Comparison of ENCODE assay signal across 8 cellular contexts in the genomic region with DNA sequence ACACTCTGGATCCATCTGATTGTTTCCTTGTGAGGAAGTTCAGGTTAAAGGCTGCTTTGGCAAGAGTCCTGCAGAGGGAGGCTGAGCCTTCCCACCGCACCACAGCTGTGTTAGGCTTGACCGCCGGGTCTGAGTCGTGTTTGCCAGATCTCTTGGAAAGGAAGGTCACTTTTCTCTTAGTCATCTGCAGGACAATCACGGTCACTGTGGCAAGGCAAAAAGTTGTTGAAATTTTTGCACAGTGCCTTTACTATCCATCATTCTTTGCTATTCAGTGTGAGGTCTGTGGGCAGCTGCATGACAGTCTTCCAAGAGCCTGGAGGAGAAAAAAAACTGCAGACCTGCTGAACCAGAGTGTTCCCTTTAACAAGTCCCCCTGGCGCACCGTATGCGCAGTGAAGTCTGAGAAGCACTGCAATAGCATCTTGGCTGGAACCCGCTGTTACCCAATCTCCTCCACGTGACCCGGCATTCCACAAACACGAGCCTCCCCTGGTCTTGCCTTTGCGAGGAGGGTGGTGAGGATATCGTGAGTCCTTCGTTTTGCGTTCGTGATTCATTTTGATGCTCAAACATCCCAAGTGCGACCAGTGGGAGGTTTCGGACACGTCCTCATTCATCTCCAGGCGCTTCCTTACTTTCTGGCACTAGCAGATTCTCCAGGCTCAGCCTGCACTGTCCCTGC.
DNase-seq lines count a peak whose midpoint lies in the region; ATAC-seq, FAIRE-seq and TF ChIP-seq lines count a peak whose summit lies in the region.

No MANE protein-coding gene starts in this region.

- no peak for ATAC-seq in stimulated activated effector memory CD8-positive, alpha-beta T cell treated with anti-CD3 and anti-CD28 coated beads, Interleukin-12 subunit alpha, Interleukin-12 subunit beta, amount 100 ng/mL, for 72 hours
- ATAC-seq in HG03342 (IDR thresholded peaks at IDR 0.05; ENCODE audit: unreplicated experiment) = no peak
- no peak for ATAC-seq in GM18519 (IDR thresholded peaks at IDR 0.05; ENCODE audit: low FRiP score, unreplicated experiment)

- no peaks in the 10 kb centered on the region for H3K9me3 Mint-ChIP-seq in stimulated activated effector memory CD8-positive, alpha-beta T cell treated with anti-CD3 and anti-CD28 coated beads, Interleukin-12 subunit alpha, Interleukin-12 subunit beta, amount 100 ng/mL, for 72 hours

- peak overlapping the region; percentile 96 for H3K27ac Mint-ChIP-seq in stimulated activated effector memory CD8-positive, alpha-beta T cell treated with anti-CD3 and anti-CD28 coated beads, Interleukin-12 subunit alpha, Interleukin-12 subunit beta, amount 100 ng/mL, for 72 hours

- peak; percentile 86 for DNase-seq in H54 (ENCODE audit: insufficient read length, low spot score)
- DNase-seq in inferior parietal cortex (ENCODE audit: extremely low spot score) = peak; percentile 78
- DNase-seq in stimulated activated effector memory CD8-positive, alpha-beta T cell treated with anti-CD3 and anti-CD28 coated beads, Interleukin-12 subunit alpha, Interleukin-12 subunit beta, amount 100 ng/mL, for 72 hours (ENCODE audit: low spot score in 2 of 2) = no peak
- DNase-seq in stimulated activated CD4-positive, alpha-beta T cell treated with anti-CD3 and anti-CD28 coated beads, Interleukin-4, amount 100 ng/mL, for 1 hour = no peak
- DNase-seq in NCI-H2171 treated with DMSO at 0.1 percent for 48 hours (lab: John Stamatoyannopoulos, UW) = no peak

- peaks cover 75% of the 10 kb centered on the region for H3K4me1 Mint-ChIP-seq in stimulated activated effector memory CD8-positive, alpha-beta T cell treated with anti-CD3 and anti-CD28 coated beads, Interleukin-12 subunit alpha, Interleukin-12 subunit beta, amount 100 ng/mL, for 72 hours

- peak; percentile 72 for FAIRE-seq in H54 (lab: Jason Lieb, UNC)

- H3K36me3 Mint-ChIP-seq in stimulated activated effector memory CD8-positive, alpha-beta T cell treated with anti-CD3 and anti-CD28 coated beads, Interleukin-12 subunit alpha, Interleukin-12 subunit beta, amount 100 ng/mL, for 72 hours = peaks cover 29% of the 10 kb centered on the region

- H3K4me3 Mint-ChIP-seq in stimulated activated effector memory CD8-positive, alpha-beta T cell treated with anti-CD3 and anti-CD28 coated beads, Interleukin-12 subunit alpha, Interleukin-12 subunit beta, amount 100 ng/mL, for 72 hours = peak overlapping the region; percentile 56

- H3K27ac ChIP-seq in angular gyrus (ENCODE audit: low read depth, low read length) = peak overlapping the region; percentile 61

- no peak for TF ChIP-seq POLR2A in H54 (IDR thresholded peaks at IDR 0.05; ENCODE audit: low read depth, low read length)

Comparison
In these comparisons a context has a peak if more than half of its experiments do, and no peak if none do; other contexts are left out.
1. DNase-seq: peak in H54 (single experiment) and inferior parietal cortex (single experiment); none in stimulated activated effector memory CD8-positive, alpha-beta T cell treated with anti-CD3 and anti-CD28 coated beads, Interleukin-12 subunit alpha, Interleukin-12 subunit beta, amount 100 ng/mL, for 72 hours (0 of 2), stimulated activated CD4-positive, alpha-beta T cell treated with anti-CD3 and anti-CD28 coated beads, Interleukin-4, amount 100 ng/mL, for 1 hour (single experiment) and NCI-H2171 treated with DMSO at 0.1 percent for 48 hours (single experiment).